In genomic region chrX:112731793-112732192, GRCh38 we compare ENCODE assay signal across 12 cellular contexts. TPM values are rescaled to one million over a fixed set of nuclear protein-coding genes. Genes with fewer than 3 reads are reported as not detected.
DNase-seq lines count a peak whose midpoint lies in the region; ATAC-seq and TF ChIP-seq lines count a peak whose summit lies in the region.
"Had no signal": no experiment of that assay in that cellular context is flagged by ENCODE, and none has a peak within 500 bp of the region (broad histone marks: within the 10 kb centered on the region; RNA-seq: fewer than 3 reads in every experiment).

No MANE protein-coding gene starts in this region.

- peaks cover 3% of the 10 kb centered on the region for H3K9me3 Mint-ChIP-seq in chondrocyte (ENCODE audit: low read depth)
- H3K9me3 Mint-ChIP-seq in progenitor cell of endocrine pancreas (ENCODE audit: low read depth): peaks cover 10% of the 10 kb centered on the region

- H3K27ac Mint-ChIP-seq in chondrocyte (ENCODE audit: unreplicated experiment) (no peak overlapping the region), progenitor cell of endocrine pancreas (no peak overlapping the region)
- H3K27ac Mint-ChIP-seq: B cell had no signal

- H3K4me3 Mint-ChIP-seq in chondrocyte (ENCODE audit: unreplicated experiment) (no peak overlapping the region), progenitor cell of endocrine pancreas (ENCODE audit: low read depth) (no peak overlapping the region)
- H3K4me3 Mint-ChIP-seq: B cell had no signal

- H3K4me1 Mint-ChIP-seq in chondrocyte (ENCODE audit: low read depth): peaks cover 5% of the 10 kb centered on the region
- H3K4me1 Mint-ChIP-seq in progenitor cell of endocrine pancreas (ENCODE audit: low read depth): no peaks in the 10 kb centered on the region

- H3K27me3 Mint-ChIP-seq in chondrocyte (ENCODE audit: low read depth) (peaks cover 16% of the 10 kb centered on the region), progenitor cell of endocrine pancreas (no peaks in the 10 kb centered on the region)
- H3K27me3 Mint-ChIP-seq: B cell had no signal

- TF ChIP-seq CTCF in chondrocyte (IDR thresholded peaks at IDR 0.05) (peak; percentile 82), progenitor cell of endocrine pancreas (IDR thresholded peaks at IDR 0.05; ENCODE audit: unreplicated experiment) (peak; percentile 45)

- H3K36me3 Mint-ChIP-seq in chondrocyte (ENCODE audit: low read depth) (no peaks in the 10 kb centered on the region), progenitor cell of endocrine pancreas (ENCODE audit: insufficient read depth) (no peaks in the 10 kb centered on the region)

- ATAC-seq in GM19455 (IDR thresholded peaks at IDR 0.05; ENCODE audit: unreplicated experiment) (no peak), HG02642 (IDR thresholded peaks at IDR 0.05; ENCODE audit: poor library complexity, unreplicated experiment) (no peak)

- DNase-seq in NCI-H82 (lab: John Stamatoyannopoulos, UW): peak; percentile 4
- no peak for DNase-seq in NCI-H82 treated with DMSO at 0.1 percent for 48 hours (lab: John Stamatoyannopoulos, UW; ENCODE audit: unreplicated experiment)
- peak; percentile 16 for DNase-seq in M059J (ENCODE audit: low read depth)
- DNase-seq in chondrocyte (ENCODE audit: low spot score): no peak
- DNase-seq in progenitor cell of endocrine pancreas (ENCODE audit: low spot score, unreplicated experiment): no peak
- no peak for DNase-seq in stimulated activated naive CD4-positive, alpha-beta T cell treated with Interleukin-2 at 50 U/mL for 16 hours (lab: John Stamatoyannopoulos, UW)
- DNase-seq: NK-92 treated with Interleukin-12 subunit alpha and Interleukin-12 subunit beta, amount 100 ng/mL, for 24 hours; transverse colon had no signal

RNA-seq across cellular contexts. Expression of gene LHFPL1, which starts 52.1 kb away (rescaled TPM):
- total RNA-seq in M059J (2014; rRNA removed; shearing (Covaris generic)): 0.05 and 0.49 TPM in 2 replicates
- total RNA-seq in chondrocyte (0.24 TPM in 1 of 3 replicates, not detected in the others), progenitor cell of endocrine pancreas (3.7 and 4.4 TPM in 2 replicates)
- total RNA-seq: B cell, bronchial epithelial cell had no signal

Comparison
In these comparisons a context has a peak if more than half of its experiments do, and no peak if none do; other contexts are left out.
1. DNase-seq: peak in NCI-H82 (single experiment) and M059J (single experiment); none in NCI-H82 treated with DMSO at 0.1 percent for 48 hours (single experiment), chondrocyte (single experiment), progenitor cell of endocrine pancreas (single experiment) and stimulated activated naive CD4-positive, alpha-beta T cell treated with Interleukin-2 at 50 U/mL for 16 hours (single experiment).